Comparison of ENCODE assay signal across 29 cellular contexts in genomic region chr22:28948404-28948803, GRCh38.
"Had no signal": no experiment of that assay in that cellular context is flagged by ENCODE, and none has a peak within 500 bp of the region (broad histone marks: within the 10 kb centered on the region; RNA-seq: fewer than 3 reads in every experiment).

No MANE protein-coding gene starts in this region.

- H3K27ac Mint-ChIP-seq: activated naive CD4-positive, alpha-beta T cell treated with anti-CD3 and anti-CD28 coated beads for 36 hours; activated naive CD8-positive, alpha-beta T cell treated with anti-CD3 and anti-CD28 coated beads for 36 hours; activated T-helper 1 cell treated with anti-CD3 and anti-CD28 coated beads, Interleukin-12 subunit alpha, Interleukin-12 subunit beta, Interleukin-2, Interleukin-4 antibody, amounts not matched to agents 30 ng/mL and 10 ng/mL and 1 ng/mL, durations not matched to agents 14 hours and 24 hours and 36 hours had no signal

- DNase-seq: activated CD4-positive, alpha-beta T cell treated with anti-CD3 and anti-CD28 coated beads for 4 hours; activated CD4-positive, alpha-beta T cell treated with anti-CD3 and anti-CD28 coated beads, Interleukin-2, amount 50 U/mL, for 4 hours; activated CD8-positive, alpha-beta memory T cell treated with anti-CD3 and anti-CD28 coated beads for 24 hours; activated effector memory CD4-positive, alpha-beta T cell treated with anti-CD3 and anti-CD28 coated beads, Interleukin-2, amount 50 U/mL, for 16 hours; activated naive CD4-positive, alpha-beta T cell treated with anti-CD3 and anti-CD28 coated beads for 36 hours; activated naive CD8-positive, alpha-beta T cell treated with anti-CD3 and anti-CD28 coated beads for 36 hours; activated T-cell treated with anti-CD3 and anti-CD28 coated beads, Interleukin-2, amount 50 U/mL, for 1 hour; adrenal gland; aorta; body of pancreas; dermis blood vessel endothelial cell; effector memory CD4-positive, alpha-beta T cell; gastrocnemius medialis; glutamatergic neuron; left cardiac atrium; lower lobe of right lung; mesenchymal stem cell; spleen; stimulated activated naive CD4-positive, alpha-beta T cell; tibial artery; upper lobe of right lung had no signal

- H3K36me3 ChIP-seq: adrenal gland, gastrocnemius medialis, lower lobe of right lung, neutrophil, prostate gland, right atrium auricular region, spleen, suprapubic skin, tibial artery, upper lobe of right lung had no signal

- ATAC-seq: body of pancreas, gastrocnemius medialis, left cardiac atrium, lower lobe of right lung, upper lobe of right lung had no signal

- FAIRE-seq: colon, islet of Langerhans had no signal

- H3K9me3 ChIP-seq: body of pancreas, gastrocnemius medialis, neutrophil, prostate gland, tibial artery, upper lobe of right lung had no signal

- H3K27ac ChIP-seq: adrenal gland, body of pancreas, gastrocnemius medialis, lower lobe of right lung, neutrophil, prostate gland, right atrium auricular region, spleen, suprapubic skin, tibial artery, upper lobe of right lung had no signal

- H3K4me3 ChIP-seq: adrenal gland, body of pancreas, gastrocnemius medialis, lower lobe of right lung, prostate gland, right atrium auricular region, spleen, suprapubic skin, tibial artery, upper lobe of right lung had no signal

- H3K4me1 Mint-ChIP-seq: activated naive CD8-positive, alpha-beta T cell treated with anti-CD3 and anti-CD28 coated beads for 36 hours had no signal

- H3K4me3 Mint-ChIP-seq: activated naive CD4-positive, alpha-beta T cell treated with anti-CD3 and anti-CD28 coated beads for 36 hours; activated naive CD8-positive, alpha-beta T cell treated with anti-CD3 and anti-CD28 coated beads for 36 hours; activated T-helper 1 cell treated with anti-CD3 and anti-CD28 coated beads, Interleukin-12 subunit alpha, Interleukin-12 subunit beta, Interleukin-2, Interleukin-4 antibody, amounts not matched to agents 30 ng/mL and 10 ng/mL and 1 ng/mL, durations not matched to agents 14 hours and 24 hours and 36 hours; nephron had no signal

- H3K27me3 ChIP-seq: adrenal gland, body of pancreas, gastrocnemius medialis, right atrium auricular region, suprapubic skin, tibial artery, upper lobe of right lung had no signal
